In genomic region chr11:92893276-92893675, GRCh38 we compare ENCODE assay signal across 15 cellular contexts.
A peak's percentile ranks its signal among the peaks of the same experiment; 100 is the strongest.
DNase-seq lines count a peak whose midpoint lies in the region; TF ChIP-seq lines count a peak whose summit lies in the region.
"Had no signal": no experiment of that assay in that cellular context is flagged by ENCODE, and none has a peak within 500 bp of the region (broad histone marks: within the 10 kb centered on the region; RNA-seq: fewer than 3 reads in every experiment).

No MANE protein-coding gene starts in this region.

- no peak overlapping the region for H3K4me3 Mint-ChIP-seq in osteocyte (ENCODE audit: unreplicated experiment)
- H3K4me3 Mint-ChIP-seq in CD8-positive, alpha-beta memory T cell, result no peak overlapping the region
- H3K4me3 Mint-ChIP-seq: T-helper 1 cell treated with Interleukin-12 subunit alpha and Interleukin-12 subunit beta and Interleukin-4 antibody, amounts not matched to agents 30 μg/mL and 1 μg/mL, for 36 hours had no signal

- H3K27me3 ChIP-seq in CD8-positive, alpha-beta memory T cell (ENCODE audit: insufficient read depth, low read length, poor library complexity, severe bottlenecking), result no peaks in the 10 kb centered on the region

- CTCF ChIA-PET in CD8-positive, alpha-beta memory T cell (lab: Charles Lee), result no interaction called here

- no peak overlapping the region for H3K27ac ChIP-seq in CD8-positive, alpha-beta memory T cell (ENCODE audit: low read depth, low read length)
- H3K27ac ChIP-seq: C4-2B, PC-9 had no signal

- peaks cover 25% of the 10 kb centered on the region for H3K4me1 Mint-ChIP-seq in osteocyte (ENCODE audit: unreplicated experiment)
- no peaks in the 10 kb centered on the region for H3K4me1 Mint-ChIP-seq in CD8-positive, alpha-beta memory T cell

- no peaks in the 10 kb centered on the region for H3K36me3 Mint-ChIP-seq in osteocyte (ENCODE audit: unreplicated experiment)
- no peaks in the 10 kb centered on the region for H3K36me3 Mint-ChIP-seq in CD8-positive, alpha-beta memory T cell

- no peaks in the 10 kb centered on the region for H3K4me1 ChIP-seq in CD8-positive, alpha-beta memory T cell (ENCODE audit: insufficient read depth, low read length)
- H3K4me1 ChIP-seq: Caco-2 had no signal

- no peak for TF ChIP-seq CTCF in astrocyte of the spinal cord (IDR thresholded peaks at IDR 0.05; ENCODE audit: low read depth, low read length)
- no peak for TF ChIP-seq CTCF in osteocyte (IDR thresholded peaks at IDR 0.05)

- H3K27ac Mint-ChIP-seq in osteocyte (ENCODE audit: unreplicated experiment), result peak overlapping the region; percentile 73
- H3K27ac Mint-ChIP-seq in CD8-positive, alpha-beta memory T cell, result no peak overlapping the region
- H3K27ac Mint-ChIP-seq: T-helper 1 cell treated with Interleukin-12 subunit alpha and Interleukin-12 subunit beta and Interleukin-4 antibody, amounts not matched to agents 30 μg/mL and 1 μg/mL, for 36 hours had no signal

- no peaks in the 10 kb centered on the region for H3K9me3 Mint-ChIP-seq in osteocyte (ENCODE audit: unreplicated experiment)
- H3K9me3 Mint-ChIP-seq in CD8-positive, alpha-beta memory T cell, result peaks cover 0 to 2% (median 0%) of the 10 kb centered on the region in 5 donors
- H3K9me3 Mint-ChIP-seq: T-helper 1 cell treated with Interleukin-12 subunit alpha and Interleukin-12 subunit beta and Interleukin-4 antibody, amounts not matched to agents 30 μg/mL and 1 μg/mL, for 36 hours had no signal

- DNase-seq in NCI-H1105 treated with DMSO at 0.1 percent for 48 hours (lab: John Stamatoyannopoulos, UW) (peak; percentile 30), NCI-H1105 (lab: John Stamatoyannopoulos, UW) (no peak), NCI-H69 (lab: John Stamatoyannopoulos, UW) (peak; percentile 85), astrocyte of the spinal cord (ENCODE audit: low read depth, low spot score) (peak; percentile 13), osteocyte (ENCODE audit: extremely low spot score, unreplicated experiment) (no peak), globus pallidus (ENCODE audit: low spot score) (no peak), HuH-7 (ENCODE audit: low spot score) (no peak)
- no peak for DNase-seq in CD8-positive, alpha-beta memory T cell
- DNase-seq: Caco-2, IMR-90, NCI-H187 treated with DMSO at 0.1 percent for 48 hours, NCI-H524, PC-9 had no signal

- in situ Hi-C loops in astrocyte of the spinal cord (cut with HindIII; ENCODE audit: low sequenced_read_pairs), result no loop called here

- no peak overlapping the region for H3K4me3 ChIP-seq in astrocyte of the spinal cord (ENCODE audit: low read depth, low read length)
- H3K4me3 ChIP-seq in CD8-positive, alpha-beta memory T cell (ENCODE audit: low read length), result no peak overlapping the region
- H3K4me3 ChIP-seq: PC-9 had no signal

- H3K9me3 ChIP-seq in CD8-positive, alpha-beta memory T cell (ENCODE audit: low read length), result no peaks in the 10 kb centered on the region
- H3K9me3 ChIP-seq: Caco-2 had no signal

- no peaks in the 10 kb centered on the region for H3K36me3 ChIP-seq in CD8-positive, alpha-beta memory T cell (ENCODE audit: insufficient read depth, low read length)

- no peaks in the 10 kb centered on the region for H3K27me3 Mint-ChIP-seq in osteocyte (ENCODE audit: unreplicated experiment)
- H3K27me3 Mint-ChIP-seq in CD8-positive, alpha-beta memory T cell, result peaks cover 1 to 6% of the 10 kb centered on the region in 2 donors

- POLR2A ChIA-PET in CD8-positive, alpha-beta memory T cell (lab: Charles Lee), result no interaction called here

Comparison
In these comparisons a context has a peak if more than half of its experiments do, and no peak if none do; other contexts are left out.
1. DNase-seq: peak in NCI-H1105 treated with DMSO at 0.1 percent for 48 hours (single experiment), NCI-H69 (single experiment) and astrocyte of the spinal cord (single experiment); none in NCI-H1105 (single experiment), osteocyte (single experiment), globus pallidus (single experiment), CD8-positive, alpha-beta memory T cell (0 of 5) and HuH-7 (single experiment).